Comparison of ENCODE assay signal across 8 cellular contexts in genomic region chr1:89987170-89987819, GRCh38. TPM values are rescaled to one million over a fixed set of nuclear protein-coding genes. Genes with fewer than 3 reads are reported as not detected.
DNase-seq lines count a peak whose midpoint lies in the region; ATAC-seq and TF ChIP-seq lines count a peak whose summit lies in the region.

No MANE protein-coding gene starts in this region.

- POLR2A ChIA-PET in CD4-positive, alpha-beta memory T cell (lab: Charles Lee; ENCODE audit: partially characterized antibody): no interaction called here
- POLR2A ChIA-PET in activated CD4-positive, alpha-beta T cell treated with anti-CD3 and anti-CD28 coated beads, Interleukin-2, amount 10 ng/mL, durations not matched to agents 7 days and 5 days (lab: Charles Lee): no interaction called here

- no peaks in the 10 kb centered on the region for H3K9me3 Mint-ChIP-seq in CD4-positive, alpha-beta memory T cell
- H3K9me3 Mint-ChIP-seq in activated CD4-positive, alpha-beta T cell treated with anti-CD3 and anti-CD28 coated beads, Interleukin-2, amount 10 ng/mL, durations not matched to agents 7 days and 5 days: no peaks in the 10 kb centered on the region

- H3K9me3 ChIP-seq in CD4-positive, alpha-beta memory T cell (ENCODE audit: control insufficient read depth in 1 of 2, low read length in 2 of 2): no peaks in the 10 kb centered on the region
- H3K9me3 ChIP-seq in uterus: no peaks in the 10 kb centered on the region

- H3K27me3 ChIP-seq in CD4-positive, alpha-beta memory T cell (ENCODE audit: insufficient read depth, low read length): no peaks in the 10 kb centered on the region
- H3K27me3 ChIP-seq in uterus: no peaks in the 10 kb centered on the region

- H3K27me3 Mint-ChIP-seq in CD4-positive, alpha-beta memory T cell: peaks cover 0 to 1% of the 10 kb centered on the region in 2 donors
- peaks cover 21% of the 10 kb centered on the region for H3K27me3 Mint-ChIP-seq in activated CD4-positive, alpha-beta T cell treated with anti-CD3 and anti-CD28 coated beads, Interleukin-2, amount 10 ng/mL, durations not matched to agents 7 days and 5 days

- H3K27ac Mint-ChIP-seq in CD4-positive, alpha-beta memory T cell: no peak overlapping the region
- no peak overlapping the region for H3K27ac Mint-ChIP-seq in activated CD4-positive, alpha-beta T cell treated with anti-CD3 and anti-CD28 coated beads, Interleukin-2, amount 10 ng/mL, durations not matched to agents 7 days and 5 days

- DNase-seq in CD4-positive, alpha-beta memory T cell: peak; percentile 66 to 70 (median 68)
- DNase-seq in NCI-H524 treated with DMSO at 0.1 percent for 48 hours (lab: John Stamatoyannopoulos, UW) (peak; percentile 25), epithelial cell of esophagus (ENCODE audit: low read depth) (peak; percentile 79), myocyte (ENCODE audit: low read depth) (peak; percentile 85), uterus (peak; percentile 27 to 64)
- DNase-seq in activated CD4-positive, alpha-beta T cell treated with anti-CD3 and anti-CD28 coated beads, Interleukin-2, amount 10 ng/mL, durations not matched to agents 7 days and 5 days: peak; percentile 72

- H3K4me3 ChIP-seq in CD4-positive, alpha-beta memory T cell (ENCODE audit: low read length in 2 of 2): no peak overlapping the region
- H3K4me3 ChIP-seq in epithelial cell of esophagus (ENCODE audit: low read length) (no peak overlapping the region), uterus (no peak overlapping the region)

- no peaks in the 10 kb centered on the region for H3K4me1 ChIP-seq in CD4-positive, alpha-beta memory T cell (ENCODE audit: insufficient read depth, low read length)
- H3K4me1 ChIP-seq in uterus: no peaks in the 10 kb centered on the region

- H3K27ac ChIP-seq in CD4-positive, alpha-beta memory T cell (ENCODE audit: low read depth, low read length): no peak overlapping the region
- H3K27ac ChIP-seq in uterus: no peak overlapping the region

- H3K4me3 Mint-ChIP-seq in CD4-positive, alpha-beta memory T cell: no peak overlapping the region
- no peak overlapping the region for H3K4me3 Mint-ChIP-seq in activated CD4-positive, alpha-beta T cell treated with anti-CD3 and anti-CD28 coated beads, Interleukin-2, amount 10 ng/mL, durations not matched to agents 7 days and 5 days

- TF ChIP-seq CTCF in epithelial cell of esophagus (IDR thresholded peaks at IDR 0.05; ENCODE audit: insufficient read depth, low read depth, low read length, missing control alignments) (peak; percentile 91), uterus (IDR thresholded peaks at IDR 0.05) (peak; percentile 78 to 93 (median 86))

- peak; percentile 94 for ATAC-seq in GM19351 (IDR thresholded peaks at IDR 0.05; ENCODE audit: unreplicated experiment)
- ATAC-seq in HG03520 (IDR thresholded peaks at IDR 0.05; ENCODE audit: unreplicated experiment): peak; percentile 77

- no peaks in the 10 kb centered on the region for H3K36me3 ChIP-seq in CD4-positive, alpha-beta memory T cell (ENCODE audit: insufficient read depth, low read length)
- H3K36me3 ChIP-seq in uterus: no peaks in the 10 kb centered on the region

- intact Hi-C loops in CD4-positive, alpha-beta memory T cell (cut with micrococcal nuclease): loop anchor here (1.0 to 5.0 kb wide), 5 partner anchors 144 to 504 kb away; partner anchors contain the start of gene LRRC8C
- intact Hi-C loops in uterus (cut with DNase I; ENCODE audit: low total_unique reads): no loop called here

- CTCF ChIA-PET in CD4-positive, alpha-beta memory T cell (lab: Charles Lee; ENCODE audit: partially characterized antibody): interaction anchor here (0.6 to 7.2 kb wide), 22 partner anchors 12 to 996 kb away, joined by 3 to 38 read pairs (median 4); partner anchors contain the start of gene LRRC8D
- CTCF ChIA-PET in activated CD4-positive, alpha-beta T cell treated with anti-CD3 and anti-CD28 coated beads, Interleukin-2, amount 10 ng/mL, durations not matched to agents 7 days and 5 days (lab: Charles Lee): interaction anchor here (0.5 to 1.2 kb wide), 5 partner anchors 10 to 1282 kb away, joined by 3 to 4 read pairs (median 3); no protein-coding TSS in a partner anchor

- no peaks in the 10 kb centered on the region for H3K36me3 Mint-ChIP-seq in CD4-positive, alpha-beta memory T cell
- no peaks in the 10 kb centered on the region for H3K36me3 Mint-ChIP-seq in activated CD4-positive, alpha-beta T cell treated with anti-CD3 and anti-CD28 coated beads, Interleukin-2, amount 10 ng/mL, durations not matched to agents 7 days and 5 days (ENCODE audit: low read depth)

- no peak for TF ChIP-seq POLR2A in uterus (IDR thresholded peaks at IDR 0.05)

- H3K4me1 Mint-ChIP-seq in CD4-positive, alpha-beta memory T cell: no peaks in the 10 kb centered on the region
- H3K4me1 Mint-ChIP-seq in activated CD4-positive, alpha-beta T cell treated with anti-CD3 and anti-CD28 coated beads, Interleukin-2, amount 10 ng/mL, durations not matched to agents 7 days and 5 days: peaks cover 1% of the 10 kb centered on the region

RNA-seq across cellular contexts. Expression of gene ZNF326, which starts 7.6 kb away (rescaled TPM):
- total RNA-seq in CD4-positive, alpha-beta memory T cell: 10 to 100 TPM; 17.4 to 20.6 TPM
- polyA plus RNA-seq in CD4-positive, alpha-beta memory T cell: 1 to 10 TPM; 2.1 to 4.3 TPM
- 10 to 100 TPM; 16.6 to 18.5 TPM for total RNA-seq in activated CD4-positive, alpha-beta T cell treated with anti-CD3 and anti-CD28 coated beads, Interleukin-2, amount 10 ng/mL, durations not matched to agents 7 days and 5 days
- total RNA-seq in myocyte (4.3 and 7.2 TPM in 2 replicates), uterus (10 to 100 TPM in 3 of 4 donors, 1 to 10 TPM in 1; 6.7 to 43.3 (median 24.1) TPM)
- polyA plus RNA-seq in myocyte (2012): 9.5 TPM

Comparison
In these comparisons a context has a peak if more than half of its experiments do, and no peak if none do; other contexts are left out.
1. DNase-seq: peak in every context shown above with its lines; median percentile 85 in myocyte; 79 in epithelial cell of esophagus; 72 in activated CD4-positive, alpha-beta T cell treated with anti-CD3 and anti-CD28 coated beads, Interleukin-2, amount 10 ng/mL, durations not matched to agents 7 days and 5 days; 68 in CD4-positive, alpha-beta memory T cell; 46 in uterus; 25 in NCI-H524 treated with DMSO at 0.1 percent for 48 hours.